ENCODE assay signal across 23 cellular contexts in the genomic region with DNA sequence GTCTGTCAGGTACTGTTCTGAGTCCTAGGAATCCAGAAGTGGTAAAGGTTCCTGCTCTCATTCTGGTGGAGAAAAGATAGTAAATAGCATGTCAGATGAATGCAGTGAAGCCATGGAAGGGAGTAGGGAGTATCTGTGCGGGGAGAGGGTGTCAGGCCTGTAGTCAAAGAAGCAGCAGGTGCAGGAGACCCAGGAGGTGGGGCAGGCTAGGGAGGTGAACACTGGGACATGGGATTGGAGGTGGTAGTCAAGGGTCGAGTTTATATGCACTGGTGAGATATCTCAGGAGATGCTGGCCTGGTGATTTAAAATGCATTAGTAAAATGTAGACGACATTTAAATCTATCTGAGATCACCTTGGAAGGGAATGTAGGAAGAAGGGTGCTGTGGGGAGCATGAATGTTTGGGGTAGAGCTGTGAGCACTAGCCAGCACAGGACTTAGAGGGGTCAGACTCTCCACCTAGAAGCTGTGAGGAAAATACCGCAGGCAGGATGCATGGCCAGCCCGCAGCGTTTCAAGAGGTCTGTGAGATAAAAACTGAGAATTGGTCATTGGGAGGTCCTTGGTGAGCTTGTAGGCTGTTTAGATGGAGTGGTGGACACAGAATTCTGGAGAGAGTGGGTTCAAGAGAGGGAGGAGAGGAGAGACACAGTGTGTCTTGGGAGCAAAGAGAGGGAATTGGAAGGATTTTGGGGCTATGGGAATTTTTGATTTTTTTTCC. TPM values are rescaled to one million over a fixed set of nuclear protein-coding genes. Genes with fewer than 3 reads are reported as not detected.
DNase-seq lines count a peak whose midpoint lies in the region; ATAC-seq and TF ChIP-seq lines count a peak whose summit lies in the region.
"Had no signal": no experiment of that assay in that cellular context is flagged by ENCODE, and none has a peak within 500 bp of the region (broad histone marks: within the 10 kb centered on the region; RNA-seq: fewer than 3 reads in every experiment).

No MANE protein-coding gene starts in this region.

- no peak for ATAC-seq in memory B cell (ENCODE audit: low read depth)
- ATAC-seq in GM18505 (IDR thresholded peaks at IDR 0.05; ENCODE audit: unreplicated experiment), result no peak
- no peak for ATAC-seq in GM21619 (IDR thresholded peaks at IDR 0.05; ENCODE audit: unreplicated experiment)

- H3K27ac ChIP-seq in CD8-positive, alpha-beta memory T cell (ENCODE audit: low read depth, low read length), result no peak overlapping the region
- H3K27ac ChIP-seq: sigmoid colon, tibial artery had no signal

- POLR2A ChIA-PET in CD8-positive, alpha-beta memory T cell (lab: Charles Lee), result no interaction called here

- H3K36me3 ChIP-seq in CD8-positive, alpha-beta memory T cell (ENCODE audit: insufficient read depth, low read length), result peaks cover 52% of the 10 kb centered on the region

- H3K36me3 Mint-ChIP-seq in CD14-positive monocyte (peaks cover 78 to 89% of the 10 kb centered on the region in 2 donors), memory B cell (peaks cover 26% of the 10 kb centered on the region)
- peaks cover 12 to 83% (median 31%) of the 10 kb centered on the region in 3 donors for H3K36me3 Mint-ChIP-seq in CD8-positive, alpha-beta memory T cell
- peaks cover 74% of the 10 kb centered on the region for H3K36me3 Mint-ChIP-seq in activated T-helper 1 cell treated with anti-CD3 and anti-CD28 coated beads, Interleukin-12 subunit alpha, Interleukin-12 subunit beta, Interleukin-2, Interleukin-4 antibody, amounts not matched to agents 30 ng/mL and 10 ng/mL and 1 ng/mL, durations not matched to agents 14 hours and 24 hours and 36 hours (ENCODE audit: low read depth)

- DNase-seq in CD14-positive monocyte (ENCODE audit: low spot score) (no peak), memory B cell (ENCODE audit: low spot score in 2 of 2) (no peak), NCI-H345 treated with DMSO at 0.1 percent for 48 hours (lab: John Stamatoyannopoulos, UW; ENCODE audit: unreplicated experiment) (no peak)
- DNase-seq in CD8-positive, alpha-beta memory T cell, result no peak
- DNase-seq in activated T-helper 1 cell treated with anti-CD3 and anti-CD28 coated beads, Interleukin-12 subunit alpha, Interleukin-12 subunit beta, Interleukin-2, Interleukin-4 antibody, amounts not matched to agents 30 ng/mL and 10 ng/mL and 1 ng/mL, durations not matched to agents 14 hours and 24 hours and 36 hours (ENCODE audit: low spot score), result no peak
- DNase-seq: activated CD4-positive, CD25-positive, alpha-beta regulatory T cell; activated gamma-delta T cell treated with Interleukin-2 at 50 U/mL for 16 hours; anterior cingulate cortex; erythroblast; foreskin melanocyte; hippocampal formation; islet precursor cell; NCI-H1092 treated with DMSO at 0.1 percent for 48 hours; NCI-H2081 treated with DMSO at 0.1 percent for 48 hours; sigmoid colon; T-helper 2 cell; tibial artery had no signal

- H3K9me3 Mint-ChIP-seq in CD14-positive monocyte, result peaks cover 0 to 3% (median 0%) of the 10 kb centered on the region in 7 donors
- no peaks in the 10 kb centered on the region for H3K9me3 Mint-ChIP-seq in CD8-positive, alpha-beta memory T cell
- no peaks in the 10 kb centered on the region for H3K9me3 Mint-ChIP-seq in activated T-helper 1 cell treated with anti-CD3 and anti-CD28 coated beads, Interleukin-12 subunit alpha, Interleukin-12 subunit beta, Interleukin-2, Interleukin-4 antibody, amounts not matched to agents 30 ng/mL and 10 ng/mL and 1 ng/mL, durations not matched to agents 14 hours and 24 hours and 36 hours
- H3K9me3 Mint-ChIP-seq in memory B cell, result no peaks in the 10 kb centered on the region

- H3K4me3 Mint-ChIP-seq in CD14-positive monocyte (no peak overlapping the region), memory B cell (no peak overlapping the region)
- no peak overlapping the region for H3K4me3 Mint-ChIP-seq in CD8-positive, alpha-beta memory T cell
- H3K4me3 Mint-ChIP-seq in activated T-helper 1 cell treated with anti-CD3 and anti-CD28 coated beads, Interleukin-12 subunit alpha, Interleukin-12 subunit beta, Interleukin-2, Interleukin-4 antibody, amounts not matched to agents 30 ng/mL and 10 ng/mL and 1 ng/mL, durations not matched to agents 14 hours and 24 hours and 36 hours, result no peak overlapping the region

- H3K27me3 Mint-ChIP-seq in CD14-positive monocyte (ENCODE audit: low read depth in 3 of 3) (peaks cover 0 to 2% (median 1%) of the 10 kb centered on the region in 3 donors), memory B cell (no peaks in the 10 kb centered on the region)
- no peaks in the 10 kb centered on the region for H3K27me3 Mint-ChIP-seq in CD8-positive, alpha-beta memory T cell
- H3K27me3 Mint-ChIP-seq in activated T-helper 1 cell treated with anti-CD3 and anti-CD28 coated beads, Interleukin-12 subunit alpha, Interleukin-12 subunit beta, Interleukin-2, Interleukin-4 antibody, amounts not matched to agents 30 ng/mL and 10 ng/mL and 1 ng/mL, durations not matched to agents 14 hours and 24 hours and 36 hours (ENCODE audit: insufficient read depth), result no peaks in the 10 kb centered on the region

- peaks cover 11% of the 10 kb centered on the region for H3K4me1 ChIP-seq in CD8-positive, alpha-beta memory T cell (ENCODE audit: insufficient read depth, low read length)

- TF ChIP-seq POLR2A in GM18505 (IDR thresholded peaks at IDR 0.05; ENCODE audit: borderline replicate concordance, extremely low read depth, insufficient read depth, insufficient read length), result no peak

- no peak for TF ChIP-seq CTCF in CD14-positive monocyte (IDR thresholded peaks at IDR 0.05)

- H3K9me3 ChIP-seq in CD8-positive, alpha-beta memory T cell (ENCODE audit: low read length), result no peaks in the 10 kb centered on the region
- H3K9me3 ChIP-seq: sigmoid colon, tibial artery had no signal

- intact Hi-C loops in CD14-positive monocyte (cut with micrococcal nuclease), result loop anchor here in 1 of 2 donors (5.0 kb wide), 1 partner anchor 47 kb away; no protein-coding TSS in a partner anchor
- intact Hi-C loops in activated T-helper 1 cell treated with anti-CD3 and anti-CD28 coated beads, Interleukin-12 subunit alpha, Interleukin-12 subunit beta, Interleukin-2, Interleukin-4 antibody, amounts not matched to agents 30 ng/mL and 10 ng/mL and 1 ng/mL, durations not matched to agents 14 hours and 24 hours and 36 hours (cut with micrococcal nuclease), result no loop called here

- no peaks in the 10 kb centered on the region for H3K27me3 ChIP-seq in CD8-positive, alpha-beta memory T cell (ENCODE audit: insufficient read depth, low read length, poor library complexity, severe bottlenecking)
- H3K27me3 ChIP-seq: sigmoid colon, tibial artery had no signal

- H3K4me1 Mint-ChIP-seq in CD14-positive monocyte (peaks cover 3% of the 10 kb centered on the region), memory B cell (peaks cover 9% of the 10 kb centered on the region)
- H3K4me1 Mint-ChIP-seq in CD8-positive, alpha-beta memory T cell, result peaks cover 15 to 19% (median 17%) of the 10 kb centered on the region in 3 donors
- H3K4me1 Mint-ChIP-seq in activated T-helper 1 cell treated with anti-CD3 and anti-CD28 coated beads, Interleukin-12 subunit alpha, Interleukin-12 subunit beta, Interleukin-2, Interleukin-4 antibody, amounts not matched to agents 30 ng/mL and 10 ng/mL and 1 ng/mL, durations not matched to agents 14 hours and 24 hours and 36 hours (ENCODE audit: low read depth), result peaks cover 22% of the 10 kb centered on the region

- no peak overlapping the region for H3K4me3 ChIP-seq in CD8-positive, alpha-beta memory T cell (ENCODE audit: low read length)
- H3K4me3 ChIP-seq: lung, sigmoid colon, tibial artery had no signal

- H3K27ac Mint-ChIP-seq in CD14-positive monocyte (peak overlapping the region in 6 of 7 donors; percentile 1 to 53 (median 33)), memory B cell (peak overlapping the region; percentile 17)
- H3K27ac Mint-ChIP-seq in CD8-positive, alpha-beta memory T cell, result peak overlapping the region in 5 of 8 donors; percentile 7 to 65 (median 42)
- peak overlapping the region; percentile 30 for H3K27ac Mint-ChIP-seq in activated T-helper 1 cell treated with anti-CD3 and anti-CD28 coated beads, Interleukin-12 subunit alpha, Interleukin-12 subunit beta, Interleukin-2, Interleukin-4 antibody, amounts not matched to agents 30 ng/mL and 10 ng/mL and 1 ng/mL, durations not matched to agents 14 hours and 24 hours and 36 hours

- CTCF ChIA-PET in CD8-positive, alpha-beta memory T cell (lab: Charles Lee), result no interaction called here

RNA-seq across cellular contexts. Expression of gene GTPBP4, which starts 6.8 kb away (rescaled TPM):
- 10 to 100 TPM in 1 of 2 donors, 1 to 10 TPM in 1; 9.9 to 12.2 TPM for polyA plus RNA-seq in CD14-positive monocyte
- 100 to 1,000 TPM; 147 to 156 TPM for total RNA-seq in CD8-positive, alpha-beta memory T cell
- 21.9 TPM for polyA plus RNA-seq in CD8-positive, alpha-beta memory T cell
- 193 and 202 TPM in 2 replicates for total RNA-seq in activated T-helper 1 cell treated with anti-CD3 and anti-CD28 coated beads, Interleukin-12 subunit alpha, Interleukin-12 subunit beta, Interleukin-2, Interleukin-4 antibody, amounts not matched to agents 30 ng/mL and 10 ng/mL and 1 ng/mL, durations not matched to agents 14 hours and 24 hours and 36 hours

RNA-seq across cellular contexts. Expression of gene IDI2, which starts 30.7 kb away (rescaled TPM):
- not detected for polyA plus RNA-seq in CD14-positive monocyte
- total RNA-seq in CD8-positive, alpha-beta memory T cell, result not detected
- not detected for polyA plus RNA-seq in CD8-positive, alpha-beta memory T cell
- total RNA-seq in activated T-helper 1 cell treated with anti-CD3 and anti-CD28 coated beads, Interleukin-12 subunit alpha, Interleukin-12 subunit beta, Interleukin-2, Interleukin-4 antibody, amounts not matched to agents 30 ng/mL and 10 ng/mL and 1 ng/mL, durations not matched to agents 14 hours and 24 hours and 36 hours, result not detected in 2 replicates
- total RNA-seq: Daoy, myocyte, NCI-H460, sigmoid colon had no signal
- polyA plus RNA-seq: sigmoid colon had no signal

RNA-seq across cellular contexts. Expression of gene IDI1, which starts 53.9 kb away (rescaled TPM):
- 10 to 100 TPM; 35.0 to 46.9 TPM for polyA plus RNA-seq in CD14-positive monocyte
- 10 to 100 TPM; 47.4 to 50.1 TPM for total RNA-seq in CD8-positive, alpha-beta memory T cell
- polyA plus RNA-seq in CD8-positive, alpha-beta memory T cell, result 53.1 TPM
- total RNA-seq in activated T-helper 1 cell treated with anti-CD3 and anti-CD28 coated beads, Interleukin-12 subunit alpha, Interleukin-12 subunit beta, Interleukin-2, Interleukin-4 antibody, amounts not matched to agents 30 ng/mL and 10 ng/mL and 1 ng/mL, durations not matched to agents 14 hours and 24 hours and 36 hours, result 76.0 and 78.9 TPM in 2 replicates
